In genomic region chr1:23478896-23479790, GRCh38 we compare ENCODE assay signal across 1 cellular context.
A peak's percentile ranks its signal among the peaks of the same experiment; 100 is the strongest.
TF ChIP-seq lines count a peak whose summit lies in the region.

No MANE protein-coding gene starts in this region.

TF ChIP-seq in HepG2, 621 proteins besides CTCF, POLR2A, EP300 and RAD21 (continued from another document and continues in another):
- TF ChIP-seq CREM (IDR thresholded peaks at IDR 0.05) (peak; percentile 70), CREM (CRISPR knock-in tag; IDR thresholded peaks at IDR 0.05) (no peak), HMGXB4 (CRISPR knock-in tag; IDR thresholded peaks at IDR 0.05; ENCODE audit: borderline replicate concordance in 1 of 2, low read depth in 1 of 2) (peak; percentile 19 to 49; a peak in 2 of 4 replicates), ZSCAN31 (CRISPR knock-in tag; IDR thresholded peaks at IDR 0.05; ENCODE audit: low read depth) (peak; percentile 77; the same call in 1 of the 2 replicates), NRL (CRISPR knock-in tag; IDR thresholded peaks at IDR 0.05; ENCODE audit: borderline replicate concordance) (0 out of 2 replicates have a peak, but pooled peaks have one; percentile 20), MED8 (CRISPR knock-in tag; IDR thresholded peaks at IDR 0.05; ENCODE audit: insufficient replicate concordance) (peak; percentile 74), ZNF720 (CRISPR knock-in tag; IDR thresholded peaks at IDR 0.05) (no peak), SCMH1 (CRISPR knock-in tag; IDR thresholded peaks at IDR 0.05; ENCODE audit: borderline replicate concordance) (no peak), PRDM10 (CRISPR knock-in tag; IDR thresholded peaks at IDR 0.05; ENCODE audit: low read depth) (peak; percentile 68; the same call in 1 of the 2 replicates), HOXA5 (CRISPR knock-in tag; IDR thresholded peaks at IDR 0.05) (no peak), SMAD3 (CRISPR knock-in tag; IDR thresholded peaks at IDR 0.05) (no peak; the same call in 1 of the 2 replicates), NCOR1 (IDR thresholded peaks at IDR 0.05; ENCODE audit: borderline replicate concordance, low read length) (peak; percentile 25; the same call in 1 of the 2 replicates), HMGA1 (CRISPR knock-in tag; conservative IDR thresholded peaks at IDR 0.05) (no peak), ZNF335 (CRISPR knock-in tag; IDR thresholded peaks at IDR 0.05) (no peak), RARA (CRISPR knock-in tag; IDR thresholded peaks at IDR 0.05) (peak; percentile 89), ZNF770 (CRISPR knock-in tag; IDR thresholded peaks at IDR 0.05) (no peak), ZNF225 (CRISPR knock-in tag; IDR thresholded peaks at IDR 0.05) (no peak), ISX (CRISPR knock-in tag; conservative IDR thresholded peaks at IDR 0.05) (no peak), ZNF280B (CRISPR knock-in tag; IDR thresholded peaks at IDR 0.05; ENCODE audit: borderline replicate concordance) (no peak; the same call in 1 of the 2 replicates), ZNF639 (CRISPR knock-in tag; conservative IDR thresholded peaks at IDR 0.05) (0 out of 2 replicates have a peak, but pooled peaks have one; percentile 45), ZFP62 (CRISPR knock-in tag; IDR thresholded peaks at IDR 0.05) (no peak), ZNF280D (CRISPR knock-in tag; IDR thresholded peaks at IDR 0.05) (no peak), ZNF256 (CRISPR knock-in tag; conservative IDR thresholded peaks at IDR 0.05) (no peak), HMG20A (CRISPR knock-in tag; IDR thresholded peaks at IDR 0.05; ENCODE audit: borderline replicate concordance) (peak; percentile 57; the same call in 1 of the 2 replicates), NFE2 (CRISPR knock-in tag; IDR thresholded peaks at IDR 0.05) (no peak), DMAP1 (CRISPR knock-in tag; IDR thresholded peaks at IDR 0.05) (peak; percentile 60; the same call in 1 of the 2 replicates), KDM5B (CRISPR knock-in tag; IDR thresholded peaks at IDR 0.05; ENCODE audit: borderline replicate concordance) (no peak)
- TF ChIP-seq, protein P1, sequence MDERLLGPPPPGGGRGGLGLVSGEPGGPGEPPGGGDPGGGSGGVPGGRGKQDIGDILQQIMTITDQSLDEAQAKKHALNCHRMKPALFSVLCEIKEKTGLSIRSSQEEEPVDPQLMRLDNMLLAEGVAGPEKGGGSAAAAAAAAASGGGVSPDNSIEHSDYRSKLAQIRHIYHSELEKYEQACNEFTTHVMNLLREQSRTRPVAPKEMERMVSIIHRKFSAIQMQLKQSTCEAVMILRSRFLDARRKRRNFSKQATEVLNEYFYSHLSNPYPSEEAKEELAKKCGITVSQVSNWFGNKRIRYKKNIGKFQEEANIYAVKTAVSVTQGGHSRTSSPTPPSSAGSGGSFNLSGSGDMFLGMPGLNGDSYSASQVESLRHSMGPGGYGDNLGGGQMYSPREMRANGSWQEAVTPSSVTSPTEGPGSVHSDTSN (CRISPR knock-in tag; IDR thresholded peaks at IDR 0.05) = 0 out of 2 replicates have a peak, but pooled peaks have one; percentile 11
- TF ChIP-seq, protein P2, sequence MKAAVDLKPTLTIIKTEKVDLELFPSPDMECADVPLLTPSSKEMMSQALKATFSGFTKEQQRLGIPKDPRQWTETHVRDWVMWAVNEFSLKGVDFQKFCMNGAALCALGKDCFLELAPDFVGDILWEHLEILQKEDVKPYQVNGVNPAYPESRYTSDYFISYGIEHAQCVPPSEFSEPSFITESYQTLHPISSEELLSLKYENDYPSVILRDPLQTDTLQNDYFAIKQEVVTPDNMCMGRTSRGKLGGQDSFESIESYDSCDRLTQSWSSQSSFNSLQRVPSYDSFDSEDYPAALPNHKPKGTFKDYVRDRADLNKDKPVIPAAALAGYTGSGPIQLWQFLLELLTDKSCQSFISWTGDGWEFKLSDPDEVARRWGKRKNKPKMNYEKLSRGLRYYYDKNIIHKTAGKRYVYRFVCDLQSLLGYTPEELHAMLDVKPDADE (CRISPR knock-in tag; IDR thresholded peaks at IDR 0.05) = no peak
- TF ChIP-seq, protein P3, sequence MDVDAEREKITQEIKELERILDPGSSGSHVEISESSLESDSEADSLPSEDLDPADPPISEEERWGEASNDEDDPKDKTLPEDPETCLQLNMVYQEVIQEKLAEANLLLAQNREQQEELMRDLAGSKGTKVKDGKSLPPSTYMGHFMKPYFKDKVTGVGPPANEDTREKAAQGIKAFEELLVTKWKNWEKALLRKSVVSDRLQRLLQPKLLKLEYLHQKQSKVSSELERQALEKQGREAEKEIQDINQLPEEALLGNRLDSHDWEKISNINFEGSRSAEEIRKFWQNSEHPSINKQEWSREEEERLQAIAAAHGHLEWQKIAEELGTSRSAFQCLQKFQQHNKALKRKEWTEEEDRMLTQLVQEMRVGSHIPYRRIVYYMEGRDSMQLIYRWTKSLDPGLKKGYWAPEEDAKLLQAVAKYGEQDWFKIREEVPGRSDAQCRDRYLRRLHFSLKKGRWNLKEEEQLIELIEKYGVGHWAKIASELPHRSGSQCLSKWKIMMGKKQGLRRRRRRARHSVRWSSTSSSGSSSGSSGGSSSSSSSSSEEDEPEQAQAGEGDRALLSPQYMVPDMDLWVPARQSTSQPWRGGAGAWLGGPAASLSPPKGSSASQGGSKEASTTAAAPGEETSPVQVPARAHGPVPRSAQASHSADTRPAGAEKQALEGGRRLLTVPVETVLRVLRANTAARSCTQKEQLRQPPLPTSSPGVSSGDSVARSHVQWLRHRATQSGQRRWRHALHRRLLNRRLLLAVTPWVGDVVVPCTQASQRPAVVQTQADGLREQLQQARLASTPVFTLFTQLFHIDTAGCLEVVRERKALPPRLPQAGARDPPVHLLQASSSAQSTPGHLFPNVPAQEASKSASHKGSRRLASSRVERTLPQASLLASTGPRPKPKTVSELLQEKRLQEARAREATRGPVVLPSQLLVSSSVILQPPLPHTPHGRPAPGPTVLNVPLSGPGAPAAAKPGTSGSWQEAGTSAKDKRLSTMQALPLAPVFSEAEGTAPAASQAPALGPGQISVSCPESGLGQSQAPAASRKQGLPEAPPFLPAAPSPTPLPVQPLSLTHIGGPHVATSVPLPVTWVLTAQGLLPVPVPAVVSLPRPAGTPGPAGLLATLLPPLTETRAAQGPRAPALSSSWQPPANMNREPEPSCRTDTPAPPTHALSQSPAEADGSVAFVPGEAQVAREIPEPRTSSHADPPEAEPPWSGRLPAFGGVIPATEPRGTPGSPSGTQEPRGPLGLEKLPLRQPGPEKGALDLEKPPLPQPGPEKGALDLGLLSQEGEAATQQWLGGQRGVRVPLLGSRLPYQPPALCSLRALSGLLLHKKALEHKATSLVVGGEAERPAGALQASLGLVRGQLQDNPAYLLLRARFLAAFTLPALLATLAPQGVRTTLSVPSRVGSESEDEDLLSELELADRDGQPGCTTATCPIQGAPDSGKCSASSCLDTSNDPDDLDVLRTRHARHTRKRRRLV (CRISPR knock-in tag; IDR thresholded peaks at IDR 0.05) = peak; percentile 55; the same call in 1 of the 2 replicates
- TF ChIP-seq, protein P4, sequence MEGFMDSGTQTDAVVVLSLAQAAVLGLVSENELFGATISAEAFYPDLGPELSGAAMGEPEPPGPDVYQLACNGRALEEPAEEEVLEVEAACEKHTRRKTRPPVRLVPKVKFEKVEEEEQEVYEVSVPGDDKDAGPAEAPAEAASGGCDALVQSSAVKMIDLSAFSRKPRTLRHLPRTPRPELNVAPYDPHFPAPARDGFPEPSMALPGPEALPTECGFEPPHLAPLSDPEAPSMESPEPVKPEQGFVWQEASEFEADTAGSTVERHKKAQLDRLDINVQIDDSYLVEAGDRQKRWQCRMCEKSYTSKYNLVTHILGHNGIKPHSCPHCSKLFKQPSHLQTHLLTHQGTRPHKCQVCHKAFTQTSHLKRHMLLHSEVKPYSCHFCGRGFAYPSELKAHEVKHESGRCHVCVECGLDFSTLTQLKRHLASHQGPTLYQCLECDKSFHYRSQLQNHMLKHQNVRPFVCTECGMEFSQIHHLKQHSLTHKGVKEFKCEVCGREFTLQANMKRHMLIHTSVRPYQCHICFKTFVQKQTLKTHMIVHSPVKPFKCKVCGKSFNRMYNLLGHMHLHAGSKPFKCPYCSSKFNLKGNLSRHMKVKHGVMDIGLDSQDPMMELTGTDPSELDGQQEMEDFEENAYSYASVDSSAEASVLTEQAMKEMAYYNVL (CRISPR knock-in tag; IDR thresholded peaks at IDR 0.05; ENCODE audit: borderline replicate concordance) = peak; percentile 79; the same call in 1 of the 2 replicates
